ENCODE assay signal across 4 cellular contexts in genomic region chr5:58541935-58542334, GRCh38. TPM values are rescaled to one million over a fixed set of nuclear protein-coding genes. Genes with fewer than 3 reads are reported as not detected.
"Had no signal": no experiment of that assay in that cellular context is flagged by ENCODE, and none has a peak within 500 bp of the region (broad histone marks: within the 10 kb centered on the region; RNA-seq: fewer than 3 reads in every experiment).

No MANE protein-coding gene starts in this region.

RNA-seq across cellular contexts. Expression of gene RAB3C, which starts 40.9 kb away (rescaled TPM):
- total RNA-seq: LHCN-M2, M059J, MCF 10A had no signal

RNA-seq across cellular contexts. Expression of gene GAPT, which starts 50.7 kb away (rescaled TPM):
- total RNA-seq: LHCN-M2, M059J, MCF 10A, NCI-H460 had no signal
